ENCODE assay signal across 9 cellular contexts in the genomic region with DNA sequence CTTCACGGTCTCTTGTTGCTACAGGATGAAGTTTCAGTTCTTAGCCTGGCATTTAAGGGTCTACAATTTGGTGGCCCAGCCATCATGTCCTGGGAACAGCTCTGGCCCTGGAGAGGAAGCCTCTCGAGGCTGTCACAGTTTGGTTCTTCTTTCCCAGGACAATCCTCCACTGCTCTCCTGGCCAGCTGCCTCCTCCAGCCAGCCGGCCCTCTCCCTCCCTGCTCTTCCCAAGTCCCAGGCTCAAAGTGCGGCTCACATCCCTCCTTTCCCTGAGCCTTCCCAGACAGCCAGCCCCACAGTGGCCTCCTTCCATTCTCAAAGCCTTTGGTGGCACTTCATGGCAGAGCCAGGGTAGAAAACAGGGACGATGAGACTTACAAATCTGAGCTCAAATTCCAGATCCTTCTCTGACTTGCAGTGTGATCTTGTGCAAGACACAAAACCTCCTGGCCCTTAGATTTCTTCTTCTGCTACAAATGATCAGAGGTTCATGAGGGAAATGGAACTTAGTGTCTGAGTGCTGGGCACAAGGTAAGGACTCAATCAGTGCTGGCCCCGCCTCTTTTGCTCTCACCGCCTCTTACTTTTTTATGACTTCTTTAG.
A peak's percentile ranks its signal among the peaks of the same experiment; 100 is the strongest.
DNase-seq lines count a peak whose midpoint lies in the region; ATAC-seq and TF ChIP-seq lines count a peak whose summit lies in the region.
"Had no signal": no experiment of that assay in that cellular context is flagged by ENCODE, and none has a peak within 500 bp of the region (broad histone marks: within the 10 kb centered on the region; RNA-seq: fewer than 3 reads in every experiment).

No MANE protein-coding gene starts in this region.

- intact Hi-C loops in transverse colon (cut with DNase I; ENCODE audit: low total_unique reads): no loop called here

- TF ChIP-seq POLR2A in transverse colon (IDR thresholded peaks at IDR 0.05): no peak

- WGBS in mesodermal cell (ENCODE audit: insufficient coverage in 2 of 2), 2 experiments: 84 to 90% methylated on average over 5 of the region's 7 CpGs
- WGBS in transverse colon (ENCODE audit: low coverage in 1 of 2), 2 donors: 69 to 80% methylated on average over 2 to 7 of the region's 7 CpGs

- H3K27ac ChIP-seq in duodenal mucosa (ENCODE audit: low read depth, low read length): peak overlapping the region; percentile 50
- H3K27ac ChIP-seq in mesodermal cell (ENCODE audit: low read depth, low read length, severe bottlenecking): peak overlapping the region; percentile 87
- peak overlapping the region; percentile 55 to 77 (median 72) for H3K27ac ChIP-seq in transverse colon

- peak overlapping the region in 1 of 2 donors; percentile 25 for H3K9ac ChIP-seq in duodenal mucosa (ENCODE audit: low read depth in 1 of 2, low read length in 2 of 2)

- no peak overlapping the region for H3K4me3 ChIP-seq in MG63
- no peak overlapping the region for H3K4me3 ChIP-seq in duodenal mucosa (ENCODE audit: low read depth in 1 of 2, low read length in 2 of 2)
- no peak overlapping the region for H3K4me3 ChIP-seq in mesodermal cell (ENCODE audit: extremely low read depth, insufficient read depth, low read length, poor library complexity, severe bottlenecking)
- no peak overlapping the region for H3K4me3 ChIP-seq in transverse colon

- no peak for TF ChIP-seq CTCF in transverse colon (IDR thresholded peaks at IDR 0.05)

- DNase-seq in MG63 (peak; percentile 13), transverse colon (no peak), cerebellar nuclear complex (lab: John Stamatoyannopoulos, UW) (no peak), NCI-H748 treated with DMSO at 0.1 percent for 48 hours (lab: John Stamatoyannopoulos, UW) (no peak), COR-L47 (lab: John Stamatoyannopoulos, UW) (no peak)
- DNase-seq: DMS79 treated with DMSO at 0.1 percent for 48 hours had no signal

- H3K36me3 ChIP-seq in MG63 (no peaks in the 10 kb centered on the region), duodenal mucosa (ENCODE audit: control insufficient read depth in 1 of 2, insufficient read depth in 2 of 2, low read length in 2 of 2) (no peaks in the 10 kb centered on the region), mesodermal cell (ENCODE audit: control insufficient read depth, insufficient read depth, low read length) (no peaks in the 10 kb centered on the region), transverse colon (no peaks in the 10 kb centered on the region)

- H3K27me3 ChIP-seq in MG63: no peaks in the 10 kb centered on the region
- no peaks in the 10 kb centered on the region for H3K27me3 ChIP-seq in duodenal mucosa (ENCODE audit: control insufficient read depth in 1 of 2, insufficient read depth in 2 of 2, low read length in 2 of 2)
- H3K27me3 ChIP-seq in transverse colon: no peaks in the 10 kb centered on the region

- H3K9me3 ChIP-seq in MG63: no peaks in the 10 kb centered on the region
- H3K9me3 ChIP-seq in duodenal mucosa (ENCODE audit: control insufficient read depth in 1 of 2, low read length in 2 of 2): no peaks in the 10 kb centered on the region
- no peaks in the 10 kb centered on the region for H3K9me3 ChIP-seq in mesodermal cell (ENCODE audit: control insufficient read depth, low read length)
- H3K9me3 ChIP-seq in transverse colon: no peaks in the 10 kb centered on the region

- H3K4me1 ChIP-seq in duodenal mucosa (ENCODE audit: control insufficient read depth in 1 of 2, insufficient read depth in 2 of 2, low read length in 2 of 2) (peaks cover 7 to 15% of the 10 kb centered on the region in 2 donors), mesodermal cell (ENCODE audit: control insufficient read depth, insufficient read depth, low read length, poor library complexity, severe bottlenecking) (peaks cover 17% of the 10 kb centered on the region), transverse colon (peaks cover 5 to 28% (median 16%) of the 10 kb centered on the region in 4 donors)

- no peak for TF ChIP-seq EP300 in transverse colon (IDR thresholded peaks at IDR 0.05; ENCODE audit: low read depth)

- in situ Hi-C loops in transverse colon (cut with MboI; ENCODE audit: low pct_ligation_motif_present in 1 of 4, low pct_unique_long_range_greater_than_20kb in 1 of 4, low sequenced_read_pairs in 3 of 4): no loop called here

- no peak for ATAC-seq in GM21737 (IDR thresholded peaks at IDR 0.05; ENCODE audit: unreplicated experiment)
